ENCODE assay signal across 22 cellular contexts in the genomic region with DNA sequence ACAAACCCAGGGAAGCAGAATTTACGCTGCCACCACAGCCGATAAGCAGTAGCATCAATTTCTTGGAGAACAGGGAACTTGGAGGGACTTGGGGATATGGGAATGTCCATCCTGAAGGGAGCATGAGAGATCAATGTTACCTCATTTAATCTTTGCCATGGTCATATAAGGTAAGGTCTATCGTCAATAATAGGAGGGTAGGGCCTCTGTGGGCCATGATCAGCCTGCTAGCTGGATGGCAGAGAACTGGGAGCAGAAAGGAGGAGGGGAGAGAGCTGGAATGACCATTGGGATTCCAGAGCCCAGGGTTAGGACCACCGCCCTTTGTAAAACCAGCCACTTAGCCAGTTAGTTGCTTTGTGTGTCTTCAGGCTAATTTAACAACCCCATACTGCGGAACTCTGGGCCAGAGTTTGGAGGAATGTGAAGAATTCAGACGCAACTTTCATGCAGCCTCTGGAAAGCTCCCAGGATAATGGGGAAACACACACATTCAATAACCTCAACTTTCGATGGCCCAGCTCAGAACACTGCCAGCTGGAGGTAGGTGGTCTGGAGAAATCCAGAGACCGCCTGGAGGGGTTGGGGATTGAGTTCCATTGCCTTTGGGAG. TPM values are rescaled to one million over a fixed set of nuclear protein-coding genes. Genes with fewer than 3 reads are reported as not detected.
DNase-seq lines count a peak whose midpoint lies in the region; ATAC-seq, FAIRE-seq and TF ChIP-seq lines count a peak whose summit lies in the region.
"Had no signal": no experiment of that assay in that cellular context is flagged by ENCODE, and none has a peak within 500 bp of the region (broad histone marks: within the 10 kb centered on the region; RNA-seq: fewer than 3 reads in every experiment).

No MANE protein-coding gene starts in this region.

- H3K27me3 ChIP-seq in pancreas: no peaks in the 10 kb centered on the region
- H3K27me3 ChIP-seq: gastrocnemius medialis had no signal

- WGBS in pancreas, 2 donors: 52% methylated on average over 8 of the region's 8 CpGs

- no peak overlapping the region for H3K4me3 ChIP-seq in pancreas
- H3K4me3 ChIP-seq: coronary artery, gastrocnemius medialis had no signal

- no peaks in the 10 kb centered on the region for H3K4me1 ChIP-seq in pancreas
- H3K4me1 ChIP-seq: gastrocnemius medialis had no signal

- no peak overlapping the region for H3K27ac ChIP-seq in pancreas
- H3K27ac ChIP-seq: coronary artery, gastrocnemius medialis had no signal

- DNase-seq in ELF-1 (ENCODE audit: low read depth, low spot score) (peak; percentile 95), astrocyte of the hippocampus (ENCODE audit: low read depth, low spot score) (peak; percentile 55), iPS DF 4.7 (ENCODE audit: extremely low read depth, low spot score) (peak; percentile 25), pancreas (no peak)
- DNase-seq: activated naive CD8-positive, alpha-beta T cell treated with anti-CD3 and anti-CD28 coated beads, Interleukin-2, amount 10 ng/mL, durations not matched to agents 7 days and 5 days; gastrocnemius medialis; Kasumi-1; NCI-H1092 treated with DMSO at 0.1 percent for 48 hours; NCI-H2029 treated with DMSO at 0.1 percent for 48 hours; NCI-H446 treated with DMSO at 0.1 percent for 48 hours; NK-92 treated with Interleukin-12 subunit alpha and Interleukin-12 subunit beta, amount 100 ng/mL, for 24 hours; occipital lobe; stimulated activated naive B cell treated with anti-CD40 and anti-IgM and Interleukin-4, amounts not matched to agents 10 μg/mL and 1 μg/mL and 100 μg/mL, for 72 hours had no signal

- FAIRE-seq in pancreas (lab: Jason Lieb, UNC): no peak

- H3K36me3 ChIP-seq in pancreas: peaks cover 0 to under 1% (median 0%) of the 10 kb centered on the region in 3 donors

- no peak for TF ChIP-seq CTCF in pancreas (IDR thresholded peaks at IDR 0.05)

- ATAC-seq in pancreas: peak in 3 of 4 donors; percentile 19 to 48 (median 48)
- no peak for ATAC-seq in HG03045 (IDR thresholded peaks at IDR 0.05; ENCODE audit: unreplicated experiment)
- no peak for ATAC-seq in HG02981 (IDR thresholded peaks at IDR 0.05; ENCODE audit: unreplicated experiment)
- no peak for ATAC-seq in GM21619 (IDR thresholded peaks at IDR 0.05; ENCODE audit: unreplicated experiment)
- ATAC-seq in HG03135 (IDR thresholded peaks at IDR 0.05; ENCODE audit: unreplicated experiment): no peak
- ATAC-seq: gastrocnemius medialis; HCT116; sciatic nerve; stimulated activated naive B cell treated with anti-CD40 and anti-IgM and Interleukin-4, amounts not matched to agents 10 μg/mL and 1 μg/mL and 100 μg/mL, for 72 hours had no signal

- no peaks in the 10 kb centered on the region for H3K9me3 ChIP-seq in pancreas
- H3K9me3 ChIP-seq: gastrocnemius medialis had no signal

- intact Hi-C loops in pancreas (cut with DNase I): no loop called here

RNA-seq across cellular contexts. Expression of gene ZNF557, which starts 40.3 kb away (rescaled TPM):
- total RNA-seq in pancreas: 1 to 10 TPM; 3.0 to 6.6 (median 4.6) TPM
- 1 to 10 TPM; 1.7 to 2.6 TPM for polyA plus RNA-seq in pancreas

RNA-seq across cellular contexts. Expression of gene MBD3L3, which starts 51.3 kb away (rescaled TPM):
- total RNA-seq in pancreas: not detected
- not detected for polyA plus RNA-seq in pancreas
- total RNA-seq: activated naive CD8-positive, alpha-beta T cell treated with anti-CD3 and anti-CD28 coated beads, Interleukin-2, amount 10 ng/mL, durations not matched to agents 7 days and 5 days; gastrocnemius medialis; lower leg skin; occipital lobe; RPMI7951; sciatic nerve had no signal

Comparison
In these comparisons a context has a peak if more than half of its experiments do, and no peak if none do; other contexts are left out.
1. DNase-seq: peak in ELF-1 (single experiment), astrocyte of the hippocampus (single experiment) and iPS DF 4.7 (single experiment); none in pancreas (0 of 6).
2. ATAC-seq: peak in pancreas (3 of 4); none in HG03045 (single experiment), HG02981 (single experiment), GM21619 (single experiment) and HG03135 (single experiment).